ENCODE assay signal across 15 cellular contexts in the genomic region with DNA sequence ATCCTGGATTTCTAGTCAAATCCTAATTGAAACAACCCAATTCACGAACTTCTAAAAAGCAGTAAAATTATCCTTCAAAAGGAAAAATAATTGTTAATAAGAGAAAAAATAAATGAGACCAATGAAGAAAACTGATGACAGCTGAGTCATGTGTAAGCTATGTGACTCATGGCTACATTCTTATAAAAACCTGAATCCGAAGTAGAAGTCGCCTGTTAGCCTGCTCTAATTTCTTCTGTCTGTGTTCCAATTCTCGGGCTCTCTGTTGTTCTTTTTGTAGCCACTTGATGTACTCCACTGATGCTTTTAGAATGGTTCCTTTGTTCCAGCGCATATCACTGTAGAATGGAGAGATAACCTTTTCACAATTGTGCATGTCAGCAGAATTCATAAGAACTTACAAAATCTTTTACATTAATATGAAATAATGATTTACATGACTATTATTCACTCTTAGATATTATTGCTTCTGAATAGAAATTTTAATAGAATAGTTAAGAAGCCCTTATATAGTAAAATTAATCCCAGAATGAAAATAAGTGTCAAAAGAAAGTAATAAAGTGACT.
DNase-seq lines count a peak whose midpoint lies in the region; ATAC-seq, FAIRE-seq and TF ChIP-seq lines count a peak whose summit lies in the region.
"Had no signal": no experiment of that assay in that cellular context is flagged by ENCODE, and none has a peak within 500 bp of the region (broad histone marks: within the 10 kb centered on the region; RNA-seq: fewer than 3 reads in every experiment).

No MANE protein-coding gene starts in this region.

- H3K27ac ChIP-seq in A549 = no peak overlapping the region

- no peak for ATAC-seq in A549
- ATAC-seq: natural killer cell; right cardiac atrium; stimulated activated memory B cell treated with anti-CD40 and anti-IgM and Interleukin-4, amounts not matched to agents 10 μg/mL and 1 μg/mL and 100 μg/mL, for 72 hours had no signal

- no peak for TF ChIP-seq CTCF in A549 (IDR thresholded peaks at IDR 0.05)
- no peak for TF ChIP-seq CTCF in astrocyte of the cerebellum (IDR thresholded peaks at IDR 0.05; ENCODE audit: low read depth, low read length, missing control alignments)

- no peak for TF ChIP-seq POLR2A in A549 (IDR thresholded peaks at IDR 0.05; ENCODE audit: low read length)

- TF ChIP-seq RAD21 in A549 (conservative IDR thresholded peaks at IDR 0.05 in 1 of 2, IDR thresholded peaks at IDR 0.05 in 1 of 2) = no peak

- DNase-seq in A549 (ENCODE audit: low read depth in 1 of 2, low spot score in 1 of 2) (no peak), HPDE6-E6E7 (ENCODE audit: extremely low spot score) (peak; percentile 13), astrocyte of the cerebellum (ENCODE audit: low read depth) (peak; percentile 13), iPS-NIHi11 (ENCODE audit: low spot score) (peak; percentile 8), activated gamma-delta T cell (lab: John Stamatoyannopoulos, UW) (no peak), NK-92 (lab: John Stamatoyannopoulos, UW; ENCODE audit: unreplicated experiment) (no peak), epidermal melanocyte (ENCODE audit: insufficient read length, low spot score) (no peak), NCI-H2081 (lab: John Stamatoyannopoulos, UW) (no peak)
- DNase-seq: activated CD4-positive, CD25-positive, alpha-beta regulatory T cell; activated CD8-positive, alpha-beta memory T cell treated with anti-CD3 and anti-CD28 coated beads, Interleukin-2, amount 50 U/mL, for 48 hours; activated naive CD4-positive, alpha-beta T cell treated with anti-CD3 and anti-CD28 coated beads, Interleukin-2, amount 50 U/mL, for 16 hours; natural killer cell; NCI-H1092 treated with DMSO at 0.1 percent for 48 hours; right cardiac atrium had no signal

- H3K4me1 ChIP-seq in A549 = no peaks in the 10 kb centered on the region

- TF ChIP-seq EP300 in A549 (IDR thresholded peaks at IDR 0.05) = no peak

- no peaks in the 10 kb centered on the region for H3K9me3 ChIP-seq in A549

- WGBS in A549 (ENCODE audit: missing lambda C conversion rate) = 22% methylated on average over 5 of the region's 5 CpGs

- in situ Hi-C loops in astrocyte of the cerebellum (cut with HindIII; ENCODE audit: low sequenced_read_pairs) = no loop called here

- CTCF ChIA-PET in A549 (lab: Yijun Ruan, JAX) = interaction anchor here (0.7 kb wide), 1 partner anchor 169 kb away, joined by 3 read pairs; no protein-coding TSS in a partner anchor

- H3K4me3 ChIP-seq in A549 (no peak overlapping the region), astrocyte of the cerebellum (ENCODE audit: low read depth, low read length) (no peak overlapping the region)

- no peak for FAIRE-seq in A549 (lab: Jason Lieb, UNC)

- H3K4me2 ChIP-seq in A549 = no peak overlapping the region

- POLR2A ChIA-PET in A549 (lab: Yijun Ruan, JAX) = no interaction called here

TF ChIP-seq in A549, 52 proteins besides CTCF, POLR2A, EP300 and RAD21:
- TF ChIP-seq MAFK (IDR thresholded peaks at IDR 0.05; ENCODE audit: partially characterized antibody) (peak; percentile 77), HEYL (CRISPR knock-in tag; IDR thresholded peaks at IDR 0.05) (no peak)
TF ChIP-seq in A549: peak in this region for 1.

Comparison
In these comparisons a context has a peak if more than half of its experiments do, and no peak if none do; other contexts are left out.
1. DNase-seq: peak in HPDE6-E6E7 (single experiment), astrocyte of the cerebellum (single experiment) and iPS-NIHi11 (single experiment); none in A549 (0 of 2), activated gamma-delta T cell (single experiment), NK-92 (single experiment), epidermal melanocyte (single experiment) and NCI-H2081 (0 of 2).